3 cellular contexts compared by ENCODE assay signal in genomic region chr2:5102823-5103222, GRCh38.
TF ChIP-seq lines count a peak whose summit lies in the region.

No MANE protein-coding gene starts in this region.

TF ChIP-seq in SK-N-SH treated with all-trans-retinoic acid at 6 μM for 48 hours, 23 proteins besides CTCF, POLR2A, EP300 and RAD21 (continued from another document):
- no peak for TF ChIP-seq CSRNP3 (CRISPR knock-in tag; IDR thresholded peaks at IDR 0.05)
- TF ChIP-seq GLIS3 (CRISPR knock-in tag; IDR thresholded peaks at IDR 0.05) = no peak
- peak; percentile 59; the same call in 1 of the 2 replicates for TF ChIP-seq BACH2 (CRISPR knock-in tag; IDR thresholded peaks at IDR 0.05; ENCODE audit: borderline replicate concordance)
- TF ChIP-seq SNAI2 (CRISPR knock-in tag; IDR thresholded peaks at IDR 0.05) = no peak

TF ChIP-seq in SK-N-SH, 30 proteins besides CTCF, POLR2A, EP300 and RAD21 (continued from another document):
- TF ChIP-seq MEF2A (IDR thresholded peaks at IDR 0.05; ENCODE audit: borderline replicate concordance, low read depth) = no peak
- TF ChIP-seq REST (IDR thresholded peaks at IDR 0.05; ENCODE audit: low read depth, low read length) = no peak

TF ChIP-seq in IMR-90, 13 proteins besides CTCF, POLR2A, EP300 and RAD21:
- no peak for TF ChIP-seq ELK1 (IDR thresholded peaks at IDR 0.05; ENCODE audit: borderline replicate concordance, low read depth, low read length)
- TF ChIP-seq NFE2L2 (IDR thresholded peaks at IDR 0.05; ENCODE audit: low read depth, low read length) = peak; percentile 79
- peak; percentile 100 for TF ChIP-seq MAFK (IDR thresholded peaks at IDR 0.05; ENCODE audit: low read depth, low read length)
- TF ChIP-seq SMC3 (IDR thresholded peaks at IDR 0.05; ENCODE audit: low read depth, low read length) = no peak
